Comparison of ENCODE assay signal across 1 cellular context in genomic region chr14:49870908-49871307, GRCh38.
TF ChIP-seq lines count a peak whose summit lies in the region.

No MANE protein-coding gene starts in this region.

TF ChIP-seq in HCT116, 20 proteins besides CTCF, POLR2A, EP300 and RAD21 (continued from another document):
- TF ChIP-seq ATF3 (IDR thresholded peaks at IDR 0.05) (no peak), POLR2AphosphoS5 (IDR thresholded peaks at IDR 0.05; ENCODE audit: low read depth, low read length) (no peak), REST (IDR thresholded peaks at IDR 0.05; ENCODE audit: low read depth) (no peak), EZH2phosphoT487 (IDR thresholded peaks at IDR 0.05; ENCODE audit: borderline replicate concordance) (no peak), YY1 (IDR thresholded peaks at IDR 0.05; ENCODE audit: extremely low read depth, insufficient replicate concordance, low read depth, low read length) (no peak), ZBTB33 (IDR thresholded peaks at IDR 0.05; ENCODE audit: extremely low read depth, insufficient replicate concordance, low read length) (no peak), MAX (IDR thresholded peaks at IDR 0.05) (no peak), FOSL1 (IDR thresholded peaks at IDR 0.05; ENCODE audit: low read depth) (no peak), CBX3 (IDR thresholded peaks at IDR 0.05; ENCODE audit: low read depth) (no peak), EGR1 (IDR thresholded peaks at IDR 0.05; ENCODE audit: low read depth) (no peak), ZFX (IDR thresholded peaks at IDR 0.05) (no peak), TCF7L2 (IDR thresholded peaks at IDR 0.05; ENCODE audit: borderline replicate concordance, extremely low read depth, insufficient read depth, insufficient read length) (no peak)
